In the genomic region with DNA sequence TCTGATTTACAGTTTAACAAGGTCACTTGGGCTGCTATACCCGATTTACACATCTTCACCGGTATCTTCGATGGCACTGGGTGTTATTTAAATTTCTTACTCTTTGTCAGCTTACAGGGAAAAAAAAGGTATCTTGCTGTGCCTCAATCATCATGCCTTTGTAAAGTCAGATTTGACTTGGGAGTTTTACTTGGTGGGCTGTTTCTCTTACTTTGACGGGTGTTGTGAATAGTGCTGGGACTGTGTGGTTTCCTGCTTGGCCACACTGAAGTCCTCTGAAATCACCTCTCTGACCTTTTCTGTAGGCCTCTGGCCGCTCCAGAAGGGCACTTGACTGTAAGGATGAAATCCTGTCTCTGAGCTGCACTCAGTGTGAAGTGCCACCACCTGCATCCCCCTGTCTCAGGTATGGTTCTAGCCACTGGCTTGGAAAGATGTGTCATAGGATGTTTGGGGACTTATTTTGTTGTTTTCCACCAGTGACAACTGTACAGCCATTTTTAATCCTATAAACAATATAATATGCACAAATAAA, we compare ENCODE assay signal across 2 cellular contexts.
TF ChIP-seq lines count a peak whose summit lies in the region.

No MANE protein-coding gene starts in this region.

TF ChIP-seq in GM23338, 12 proteins besides CTCF, POLR2A, EP300 and RAD21 (continued from another document):
- TF ChIP-seq JUNB (IDR thresholded peaks at IDR 0.05; ENCODE audit: unreplicated experiment) (no peak), EZH2phosphoT487 (IDR thresholded peaks at IDR 0.05; ENCODE audit: unreplicated experiment) (no peak), NANOG (IDR thresholded peaks at IDR 0.05; ENCODE audit: borderline replicate concordance) (no peak), STAT1 (IDR thresholded peaks at IDR 0.05; ENCODE audit: unreplicated experiment) (no peak), EZH2 (IDR thresholded peaks at IDR 0.05; ENCODE audit: low read depth, unreplicated experiment) (no peak)
- TF ChIP-seq, protein P1, sequence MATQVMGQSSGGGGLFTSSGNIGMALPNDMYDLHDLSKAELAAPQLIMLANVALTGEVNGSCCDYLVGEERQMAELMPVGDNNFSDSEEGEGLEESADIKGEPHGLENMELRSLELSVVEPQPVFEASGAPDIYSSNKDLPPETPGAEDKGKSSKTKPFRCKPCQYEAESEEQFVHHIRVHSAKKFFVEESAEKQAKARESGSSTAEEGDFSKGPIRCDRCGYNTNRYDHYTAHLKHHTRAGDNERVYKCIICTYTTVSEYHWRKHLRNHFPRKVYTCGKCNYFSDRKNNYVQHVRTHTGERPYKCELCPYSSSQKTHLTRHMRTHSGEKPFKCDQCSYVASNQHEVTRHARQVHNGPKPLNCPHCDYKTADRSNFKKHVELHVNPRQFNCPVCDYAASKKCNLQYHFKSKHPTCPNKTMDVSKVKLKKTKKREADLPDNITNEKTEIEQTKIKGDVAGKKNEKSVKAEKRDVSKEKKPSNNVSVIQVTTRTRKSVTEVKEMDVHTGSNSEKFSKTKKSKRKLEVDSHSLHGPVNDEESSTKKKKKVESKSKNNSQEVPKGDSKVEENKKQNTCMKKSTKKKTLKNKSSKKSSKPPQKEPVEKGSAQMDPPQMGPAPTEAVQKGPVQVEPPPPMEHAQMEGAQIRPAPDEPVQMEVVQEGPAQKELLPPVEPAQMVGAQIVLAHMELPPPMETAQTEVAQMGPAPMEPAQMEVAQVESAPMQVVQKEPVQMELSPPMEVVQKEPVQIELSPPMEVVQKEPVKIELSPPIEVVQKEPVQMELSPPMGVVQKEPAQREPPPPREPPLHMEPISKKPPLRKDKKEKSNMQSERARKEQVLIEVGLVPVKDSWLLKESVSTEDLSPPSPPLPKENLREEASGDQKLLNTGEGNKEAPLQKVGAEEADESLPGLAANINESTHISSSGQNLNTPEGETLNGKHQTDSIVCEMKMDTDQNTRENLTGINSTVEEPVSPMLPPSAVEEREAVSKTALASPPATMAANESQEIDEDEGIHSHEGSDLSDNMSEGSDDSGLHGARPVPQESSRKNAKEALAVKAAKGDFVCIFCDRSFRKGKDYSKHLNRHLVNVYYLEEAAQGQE (IDR thresholded peaks at IDR 0.05; ENCODE audit: unreplicated experiment), result no peak
- TF ChIP-seq, protein P2, sequence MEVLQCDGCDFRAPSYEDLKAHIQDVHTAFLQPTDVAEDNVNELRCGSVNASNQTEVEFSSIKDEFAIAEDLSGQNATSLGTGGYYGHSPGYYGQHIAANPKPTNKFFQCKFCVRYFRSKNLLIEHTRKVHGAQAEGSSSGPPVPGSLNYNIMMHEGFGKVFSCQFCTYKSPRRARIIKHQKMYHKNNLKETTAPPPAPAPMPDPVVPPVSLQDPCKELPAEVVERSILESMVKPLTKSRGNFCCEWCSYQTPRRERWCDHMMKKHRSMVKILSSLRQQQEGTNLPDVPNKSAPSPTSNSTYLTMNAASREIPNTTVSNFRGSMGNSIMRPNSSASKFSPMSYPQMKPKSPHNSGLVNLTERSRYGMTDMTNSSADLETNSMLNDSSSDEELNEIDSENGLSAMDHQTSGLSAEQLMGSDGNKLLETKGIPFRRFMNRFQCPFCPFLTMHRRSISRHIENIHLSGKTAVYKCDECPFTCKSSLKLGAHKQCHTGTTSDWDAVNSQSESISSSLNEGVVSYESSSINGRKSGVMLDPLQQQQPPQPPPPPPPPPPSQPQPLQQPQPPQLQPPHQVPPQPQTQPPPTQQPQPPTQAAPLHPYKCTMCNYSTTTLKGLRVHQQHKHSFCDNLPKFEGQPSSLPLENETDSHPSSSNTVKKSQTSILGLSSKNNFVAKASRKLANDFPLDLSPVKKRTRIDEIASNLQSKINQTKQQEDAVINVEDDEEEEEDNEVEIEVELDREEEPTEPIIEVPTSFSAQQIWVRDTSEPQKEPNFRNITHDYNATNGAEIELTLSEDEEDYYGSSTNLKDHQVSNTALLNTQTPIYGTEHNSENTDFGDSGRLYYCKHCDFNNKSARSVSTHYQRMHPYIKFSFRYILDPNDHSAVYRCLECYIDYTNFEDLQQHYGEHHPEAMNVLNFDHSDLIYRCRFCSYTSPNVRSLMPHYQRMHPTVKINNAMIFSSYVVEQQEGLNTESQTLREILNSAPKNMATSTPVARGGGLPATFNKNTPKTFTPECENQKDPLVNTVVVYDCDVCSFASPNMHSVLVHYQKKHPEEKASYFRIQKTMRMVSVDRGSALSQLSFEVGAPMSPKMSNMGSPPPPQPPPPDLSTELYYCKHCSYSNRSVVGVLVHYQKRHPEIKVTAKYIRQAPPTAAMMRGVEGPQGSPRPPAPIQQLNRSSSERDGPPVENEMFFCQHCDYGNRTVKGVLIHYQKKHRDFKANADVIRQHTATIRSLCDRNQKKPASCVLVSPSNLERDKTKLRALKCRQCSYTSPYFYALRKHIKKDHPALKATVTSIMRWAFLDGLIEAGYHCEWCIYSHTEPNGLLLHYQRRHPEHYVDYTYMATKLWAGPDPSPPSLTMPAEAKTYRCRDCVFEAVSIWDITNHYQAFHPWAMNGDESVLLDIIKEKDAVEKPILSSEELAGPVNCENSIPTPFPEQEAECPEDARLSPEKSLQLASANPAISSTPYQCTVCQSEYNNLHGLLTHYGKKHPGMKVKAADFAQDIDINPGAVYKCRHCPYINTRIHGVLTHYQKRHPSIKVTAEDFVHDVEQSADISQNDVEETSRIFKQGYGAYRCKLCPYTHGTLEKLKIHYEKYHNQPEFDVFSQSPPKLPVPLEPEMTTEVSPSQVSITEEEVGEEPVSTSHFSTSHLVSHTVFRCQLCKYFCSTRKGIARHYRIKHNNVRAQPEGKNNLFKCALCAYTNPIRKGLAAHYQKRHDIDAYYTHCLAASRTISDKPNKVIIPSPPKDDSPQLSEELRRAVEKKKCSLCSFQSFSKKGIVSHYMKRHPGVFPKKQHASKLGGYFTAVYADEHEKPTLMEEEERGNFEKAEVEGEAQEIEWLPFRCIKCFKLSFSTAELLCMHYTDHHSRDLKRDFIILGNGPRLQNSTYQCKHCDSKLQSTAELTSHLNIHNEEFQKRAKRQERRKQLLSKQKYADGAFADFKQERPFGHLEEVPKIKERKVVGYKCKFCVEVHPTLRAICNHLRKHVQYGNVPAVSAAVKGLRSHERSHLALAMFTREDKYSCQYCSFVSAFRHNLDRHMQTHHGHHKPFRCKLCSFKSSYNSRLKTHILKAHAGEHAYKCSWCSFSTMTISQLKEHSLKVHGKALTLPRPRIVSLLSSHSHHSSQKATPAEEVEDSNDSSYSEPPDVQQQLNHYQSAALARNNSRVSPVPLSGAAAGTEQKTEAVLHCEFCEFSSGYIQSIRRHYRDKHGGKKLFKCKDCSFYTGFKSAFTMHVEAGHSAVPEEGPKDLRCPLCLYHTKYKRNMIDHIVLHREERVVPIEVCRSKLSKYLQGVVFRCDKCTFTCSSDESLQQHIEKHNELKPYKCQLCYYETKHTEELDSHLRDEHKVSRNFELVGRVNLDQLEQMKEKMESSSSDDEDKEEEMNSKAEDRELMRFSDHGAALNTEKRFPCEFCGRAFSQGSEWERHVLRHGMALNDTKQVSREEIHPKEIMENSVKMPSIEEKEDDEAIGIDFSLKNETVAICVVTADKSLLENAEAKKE (CRISPR knock-in tag; IDR thresholded peaks at IDR 0.05), result no peak

TF ChIP-seq in WTC11, 78 proteins besides CTCF, POLR2A, EP300 and RAD21 (continued from another document):
- TF ChIP-seq, protein P3, sequence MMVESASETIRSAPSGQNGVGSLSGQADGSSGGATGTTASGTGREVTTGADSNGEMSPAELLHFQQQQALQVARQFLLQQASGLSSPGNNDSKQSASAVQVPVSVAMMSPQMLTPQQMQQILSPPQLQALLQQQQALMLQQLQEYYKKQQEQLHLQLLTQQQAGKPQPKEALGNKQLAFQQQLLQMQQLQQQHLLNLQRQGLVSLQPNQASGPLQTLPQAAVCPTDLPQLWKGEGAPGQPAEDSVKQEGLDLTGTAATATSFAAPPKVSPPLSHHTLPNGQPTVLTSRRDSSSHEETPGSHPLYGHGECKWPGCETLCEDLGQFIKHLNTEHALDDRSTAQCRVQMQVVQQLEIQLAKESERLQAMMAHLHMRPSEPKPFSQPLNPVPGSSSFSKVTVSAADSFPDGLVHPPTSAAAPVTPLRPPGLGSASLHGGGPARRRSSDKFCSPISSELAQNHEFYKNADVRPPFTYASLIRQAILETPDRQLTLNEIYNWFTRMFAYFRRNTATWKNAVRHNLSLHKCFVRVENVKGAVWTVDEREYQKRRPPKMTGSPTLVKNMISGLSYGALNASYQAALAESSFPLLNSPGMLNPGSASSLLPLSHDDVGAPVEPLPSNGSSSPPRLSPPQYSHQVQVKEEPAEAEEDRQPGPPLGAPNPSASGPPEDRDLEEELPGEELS (CRISPR knock-in tag; IDR thresholded peaks at IDR 0.05), result no peak
- TF ChIP-seq, protein P4, sequence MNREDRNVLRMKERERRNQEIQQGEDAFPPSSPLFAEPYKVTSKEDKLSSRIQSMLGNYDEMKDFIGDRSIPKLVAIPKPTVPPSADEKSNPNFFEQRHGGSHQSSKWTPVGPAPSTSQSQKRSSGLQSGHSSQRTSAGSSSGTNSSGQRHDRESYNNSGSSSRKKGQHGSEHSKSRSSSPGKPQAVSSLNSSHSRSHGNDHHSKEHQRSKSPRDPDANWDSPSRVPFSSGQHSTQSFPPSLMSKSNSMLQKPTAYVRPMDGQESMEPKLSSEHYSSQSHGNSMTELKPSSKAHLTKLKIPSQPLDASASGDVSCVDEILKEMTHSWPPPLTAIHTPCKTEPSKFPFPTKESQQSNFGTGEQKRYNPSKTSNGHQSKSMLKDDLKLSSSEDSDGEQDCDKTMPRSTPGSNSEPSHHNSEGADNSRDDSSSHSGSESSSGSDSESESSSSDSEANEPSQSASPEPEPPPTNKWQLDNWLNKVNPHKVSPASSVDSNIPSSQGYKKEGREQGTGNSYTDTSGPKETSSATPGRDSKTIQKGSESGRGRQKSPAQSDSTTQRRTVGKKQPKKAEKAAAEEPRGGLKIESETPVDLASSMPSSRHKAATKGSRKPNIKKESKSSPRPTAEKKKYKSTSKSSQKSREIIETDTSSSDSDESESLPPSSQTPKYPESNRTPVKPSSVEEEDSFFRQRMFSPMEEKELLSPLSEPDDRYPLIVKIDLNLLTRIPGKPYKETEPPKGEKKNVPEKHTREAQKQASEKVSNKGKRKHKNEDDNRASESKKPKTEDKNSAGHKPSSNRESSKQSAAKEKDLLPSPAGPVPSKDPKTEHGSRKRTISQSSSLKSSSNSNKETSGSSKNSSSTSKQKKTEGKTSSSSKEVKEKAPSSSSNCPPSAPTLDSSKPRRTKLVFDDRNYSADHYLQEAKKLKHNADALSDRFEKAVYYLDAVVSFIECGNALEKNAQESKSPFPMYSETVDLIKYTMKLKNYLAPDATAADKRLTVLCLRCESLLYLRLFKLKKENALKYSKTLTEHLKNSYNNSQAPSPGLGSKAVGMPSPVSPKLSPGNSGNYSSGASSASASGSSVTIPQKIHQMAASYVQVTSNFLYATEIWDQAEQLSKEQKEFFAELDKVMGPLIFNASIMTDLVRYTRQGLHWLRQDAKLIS (CRISPR knock-in tag; IDR thresholded peaks at IDR 0.05; ENCODE audit: borderline replicate concordance), result no peak
- TF ChIP-seq, protein P5, sequence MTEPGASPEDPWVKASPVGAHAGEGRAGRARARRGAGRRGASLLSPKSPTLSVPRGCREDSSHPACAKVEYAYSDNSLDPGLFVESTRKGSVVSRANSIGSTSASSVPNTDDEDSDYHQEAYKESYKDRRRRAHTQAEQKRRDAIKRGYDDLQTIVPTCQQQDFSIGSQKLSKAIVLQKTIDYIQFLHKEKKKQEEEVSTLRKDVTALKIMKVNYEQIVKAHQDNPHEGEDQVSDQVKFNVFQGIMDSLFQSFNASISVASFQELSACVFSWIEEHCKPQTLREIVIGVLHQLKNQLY (CRISPR knock-in tag; IDR thresholded peaks at IDR 0.05), result no peak
- TF ChIP-seq ZNF219 (CRISPR knock-in tag; IDR thresholded peaks at IDR 0.05; ENCODE audit: borderline replicate concordance), result no peak
